In genomic region chr17:6830383-6830986, GRCh38 we compare ENCODE assay signal across 23 cellular contexts. TPM values are rescaled to one million over a fixed set of nuclear protein-coding genes. Genes with fewer than 3 reads are reported as not detected.
DNase-seq lines count a peak whose midpoint lies in the region; ATAC-seq and TF ChIP-seq lines count a peak whose summit lies in the region.
"Had no signal": no experiment of that assay in that cellular context is flagged by ENCODE, and none has a peak within 500 bp of the region (broad histone marks: within the 10 kb centered on the region; RNA-seq: fewer than 3 reads in every experiment).

No MANE protein-coding gene starts in this region.

- BruUV-seq in Caco-2 (replicated peaks; lab: Mats Ljungman, UMichigan): no TSS peak
- no TSS peak for BruUV-seq in A673 (replicated peaks; lab: Mats Ljungman, UMichigan)

- TF ChIP-seq POLR2A in body of pancreas (IDR thresholded peaks at IDR 0.05): no peak

- H3K27me3 Mint-ChIP-seq in Caco-2 (ENCODE audit: insufficient read depth, unreplicated experiment) (peaks cover 10% of the 10 kb centered on the region), glutamatergic neuron (ENCODE audit: unreplicated experiment) (peaks cover 7% of the 10 kb centered on the region)

- no peak overlapping the region for H2AFZ ChIP-seq in osteoblast (ENCODE audit: low read length)
- H2AFZ ChIP-seq in MM.1S (ENCODE audit: low read length): no peak overlapping the region
- H2AFZ ChIP-seq: GM23248 had no signal

- no peaks in the 10 kb centered on the region for H3K36me3 ChIP-seq in BLaER1 treated with 17β-estradiol and CSF1 and Interleukin-3, amounts not matched to agents 10 nM and 100 nM
- H3K36me3 ChIP-seq in Caco-2 (ENCODE audit: control insufficient read depth, insufficient read depth, low read length) (no peaks in the 10 kb centered on the region), osteoblast (ENCODE audit: insufficient read depth, low read length) (no peaks in the 10 kb centered on the region), MM.1S (replicated peaks; ENCODE audit: insufficient read depth, low read length) (no peaks in the 10 kb centered on the region), A673 (ENCODE audit: insufficient read depth, low read length, poor library complexity, severe bottlenecking) (no peaks in the 10 kb centered on the region), body of pancreas (replicated peaks in 1 of 2; ENCODE audit: insufficient read depth in 1 of 2, low read depth in 2 of 2) (no peaks in the 10 kb centered on the region)
- H3K36me3 ChIP-seq: HAP-1, MG63, SJCRH30 had no signal

- H3K9me2 ChIP-seq in MM.1S (replicated peaks; ENCODE audit: insufficient read depth, low read length): no peaks in the 10 kb centered on the region

- no peak overlapping the region; a peak in 1 of 22 replicates for H3K27ac ChIP-seq in BLaER1 treated with 17β-estradiol and CSF1 and Interleukin-3, amounts not matched to agents 10 nM and 100 nM
- H3K27ac ChIP-seq in osteoblast (ENCODE audit: low read depth, low read length) (no peak overlapping the region), MM.1S (ENCODE audit: low read length) (no peak overlapping the region), A673 (ENCODE audit: low read depth, low read length, poor library complexity, severe bottlenecking) (no peak overlapping the region), body of pancreas (no peak overlapping the region)
- H3K27ac ChIP-seq: GM23248, SJCRH30 had no signal

- no peak for ATAC-seq in body of pancreas

- H3K36me3 Mint-ChIP-seq in Caco-2 (ENCODE audit: insufficient read depth, unreplicated experiment): no peaks in the 10 kb centered on the region
- no peaks in the 10 kb centered on the region for H3K36me3 Mint-ChIP-seq in glutamatergic neuron (ENCODE audit: unreplicated experiment)

- H3K4me3 Mint-ChIP-seq in Caco-2 (ENCODE audit: unreplicated experiment) (peak overlapping the region; percentile 18), glutamatergic neuron (ENCODE audit: unreplicated experiment) (peak overlapping the region; percentile 22)

- peak overlapping the region in 10 of 11 experiments; percentile 87 to 96 (median 91); a peak in 14 of 22 replicates for H3K4me2 ChIP-seq in BLaER1 treated with 17β-estradiol and CSF1 and Interleukin-3, amounts not matched to agents 10 nM and 100 nM
- H3K4me2 ChIP-seq in osteoblast (ENCODE audit: insufficient read depth, low read length) (no peak overlapping the region), MM.1S (ENCODE audit: low read depth, low read length) (no peak overlapping the region)

- DNase-seq in Caco-2: no peak
- no peak for DNase-seq in glutamatergic neuron
- peak; percentile 29 for DNase-seq in osteoblast (ENCODE audit: insufficient read length, low spot score, missing footprints)
- DNase-seq in MM.1S: no peak
- no peak for DNase-seq in DMS53 (lab: John Stamatoyannopoulos, UW)
- no peak for DNase-seq in A673 (ENCODE audit: low spot score)
- no peak for DNase-seq in body of pancreas
- DNase-seq: COR-L47, DMS 273 treated with DMSO at 0.1 percent for 48 hours, DND-41, GM23248, MG63, NCI-H1048, NCI-H1417 treated with DMSO at 0.1 percent for 48 hours, NCI-H187, NCI-H446, NCI-H526, OCI-M1, SJCRH30 had no signal

- H3K4me1 ChIP-seq in BLaER1 treated with 17β-estradiol and CSF1 and Interleukin-3, amounts not matched to agents 10 nM and 100 nM: peaks cover 15 to 21% (median 19%) of the 10 kb centered on the region in 10 experiments
- no peaks in the 10 kb centered on the region for H3K4me1 ChIP-seq in Caco-2
- no peaks in the 10 kb centered on the region for H3K4me1 ChIP-seq in osteoblast (ENCODE audit: insufficient read depth, low read length)
- no peaks in the 10 kb centered on the region for H3K4me1 ChIP-seq in MM.1S (ENCODE audit: low read length)
- H3K4me1 ChIP-seq in A673 (ENCODE audit: insufficient read depth, low read length, poor library complexity, severe bottlenecking): no peaks in the 10 kb centered on the region
- H3K4me1 ChIP-seq in body of pancreas: peaks cover 9% of the 10 kb centered on the region
- H3K4me1 ChIP-seq: HAP-1, SJCRH30 had no signal

- H3K4me3 ChIP-seq in BLaER1 treated with 17β-estradiol and CSF1 and Interleukin-3, amounts not matched to agents 10 nM and 100 nM: no peak overlapping the region
- no peak overlapping the region for H3K4me3 ChIP-seq in Caco-2 (ENCODE audit: low read depth, low read length)
- no peak overlapping the region for H3K4me3 ChIP-seq in osteoblast (ENCODE audit: insufficient read depth, low read length)
- H3K4me3 ChIP-seq in MM.1S (ENCODE audit: low read length): no peak overlapping the region
- no peak overlapping the region for H3K4me3 ChIP-seq in A673 (ENCODE audit: low read depth, low read length, poor library complexity, severe bottlenecking)
- no peak overlapping the region for H3K4me3 ChIP-seq in body of pancreas
- H3K4me3 ChIP-seq: GM23248, HAP-1, MG63, SJCRH30 had no signal

- H3F3A ChIP-seq in MM.1S (ENCODE audit: insufficient read depth, low read length): no peaks in the 10 kb centered on the region

- CTCF ChIA-PET in Caco-2 (lab: Charles Lee): no interaction called here
- CTCF ChIA-PET in A673 (lab: Charles Lee): no interaction called here

- H3K27ac Mint-ChIP-seq in Caco-2 (ENCODE audit: unreplicated experiment) (no peak overlapping the region), glutamatergic neuron (ENCODE audit: unreplicated experiment) (peak overlapping the region; percentile 54)

- TF ChIP-seq CTCF in Caco-2 (IDR thresholded peaks at IDR 0.05; ENCODE audit: insufficient read depth in 1 of 2, low read depth in 1 of 2, low read length in 1 of 2, severe bottlenecking in 1 of 2, unreplicated experiment in 1 of 2): no peak
- no peak for TF ChIP-seq CTCF in glutamatergic neuron (IDR thresholded peaks at IDR 0.05; ENCODE audit: partially characterized antibody, unreplicated experiment)
- TF ChIP-seq CTCF in osteoblast (IDR thresholded peaks at IDR 0.05; ENCODE audit: extremely low read depth, low read depth, low read length): no peak
- no peak for TF ChIP-seq CTCF in MM.1S (IDR thresholded peaks at IDR 0.05; ENCODE audit: low read length)
- TF ChIP-seq CTCF in A673 (conservative IDR thresholded peaks at IDR 0.05; ENCODE audit: low read depth, low read length): no peak
- no peak for TF ChIP-seq CTCF in body of pancreas (IDR thresholded peaks at IDR 0.05)

- H3K9me3 Mint-ChIP-seq in Caco-2 (ENCODE audit: unreplicated experiment) (no peaks in the 10 kb centered on the region), glutamatergic neuron (ENCODE audit: unreplicated experiment) (peaks cover 2% of the 10 kb centered on the region)

- no peak overlapping the region for H3K9ac ChIP-seq in BLaER1 treated with 17β-estradiol and CSF1 and Interleukin-3, amounts not matched to agents 10 nM and 100 nM
- H3K9ac ChIP-seq in MM.1S (ENCODE audit: low read length): no peak overlapping the region
- H3K9ac ChIP-seq: GM23248 had no signal

- H3K9me3 ChIP-seq in BLaER1 treated with 17β-estradiol and CSF1 and Interleukin-3, amounts not matched to agents 10 nM and 100 nM (replicated peaks in 1 of 11): no peaks in the 10 kb centered on the region
- H3K9me3 ChIP-seq in Caco-2 (no peaks in the 10 kb centered on the region), osteoblast (ENCODE audit: low read depth, low read length) (no peaks in the 10 kb centered on the region), MM.1S (replicated peaks; ENCODE audit: insufficient read depth, low read length) (no peaks in the 10 kb centered on the region), A673 (ENCODE audit: low read depth, low read length, poor library complexity, severe bottlenecking) (no peaks in the 10 kb centered on the region), body of pancreas (no peaks in the 10 kb centered on the region)
- H3K9me3 ChIP-seq: HAP-1, MG63, SJCRH30 had no signal

- H3K79me2 ChIP-seq in osteoblast (ENCODE audit: insufficient read depth, low read length) (no peaks in the 10 kb centered on the region), MM.1S (ENCODE audit: low read length) (no peaks in the 10 kb centered on the region)

- intact Hi-C loops in Caco-2 (cut with micrococcal nuclease; ENCODE audit: unreplicated experiment): no loop called here
- intact Hi-C loops in A673 (cut with micrococcal nuclease; ENCODE audit: unreplicated experiment): loop anchor here (10.0 kb wide), 1 partner anchor 166 kb away; no protein-coding TSS in a partner anchor
- intact Hi-C loops in body of pancreas (cut with DNase I): loop anchor here (10.0 kb wide), 1 partner anchor 166 kb away; no protein-coding TSS in a partner anchor

- 52 to 58% methylated on average over 7 of the region's 7 CpGs for WGBS in body of pancreas, 2 donors

- peaks cover 6 to 15% (median 10%) of the 10 kb centered on the region in 11 experiments; a peak in 13 of 22 replicates for H3K27me3 ChIP-seq in BLaER1 treated with 17β-estradiol and CSF1 and Interleukin-3, amounts not matched to agents 10 nM and 100 nM
- no peaks in the 10 kb centered on the region for H3K27me3 ChIP-seq in Caco-2 (replicated peaks; ENCODE audit: control insufficient read depth, insufficient read depth, low read length)
- peaks cover 61% of the 10 kb centered on the region for H3K27me3 ChIP-seq in osteoblast (ENCODE audit: insufficient read depth, low read length)
- peaks cover 22% of the 10 kb centered on the region; the same call in 1 of the 2 replicates for H3K27me3 ChIP-seq in MM.1S (replicated peaks; ENCODE audit: insufficient read depth, low read length)
- peaks cover 91% of the 10 kb centered on the region for H3K27me3 ChIP-seq in A673 (replicated peaks; ENCODE audit: insufficient read depth, low read depth, low read length, poor library complexity)
- H3K27me3 ChIP-seq in body of pancreas: peaks cover 0 to 14% of the 10 kb centered on the region in 2 donors
- H3K27me3 ChIP-seq: SJCRH30 had no signal

- H3K4me1 Mint-ChIP-seq in Caco-2 (ENCODE audit: low read depth, unreplicated experiment) (peaks cover 6% of the 10 kb centered on the region), glutamatergic neuron (ENCODE audit: low read depth, unreplicated experiment) (peaks cover 1% of the 10 kb centered on the region)

- POLR2A ChIA-PET in Caco-2 (lab: Charles Lee) (interaction anchor here (0.5 kb wide), 1 partner anchor 223 kb away, joined by 3 read pairs; no protein-coding TSS in a partner anchor), A673 (lab: Charles Lee; ENCODE audit: low non-redundant PET) (no interaction called here)

- no peaks in the 10 kb centered on the region for H4K20me1 ChIP-seq in BLaER1 treated with 17β-estradiol and CSF1 and Interleukin-3, amounts not matched to agents 10 nM and 100 nM
- H4K20me1 ChIP-seq in osteoblast (ENCODE audit: insufficient read depth, low read length) (no peaks in the 10 kb centered on the region), MM.1S (ENCODE audit: insufficient read depth, low read length) (no peaks in the 10 kb centered on the region)

RNA-seq across cellular contexts. Expression of gene TEKT1, which starts 1.0 kb away (rescaled TPM):
- total RNA-seq in Caco-2 (2022) (not detected in 2 replicates), glutamatergic neuron (ENCODE audit: unreplicated experiment) (not detected), osteoblast (not detected in 2 replicates), A673 (2021) (not detected in 2 replicates), body of pancreas (not detected)
- total RNA-seq: G401, GM23248, LHCN-M2, SJCRH30 had no signal

RNA-seq across cellular contexts. Expression of gene FBXO39, which starts 54.5 kb away (rescaled TPM):
- total RNA-seq in Caco-2 (2022): not detected in 2 replicates
- total RNA-seq in glutamatergic neuron (ENCODE audit: unreplicated experiment): not detected
- 0.36 and 0.59 TPM in 2 replicates for total RNA-seq in osteoblast
- not detected in 2 replicates for total RNA-seq in A673 (2021)
- not detected for total RNA-seq in body of pancreas
- total RNA-seq: G401, LHCN-M2, SJCRH30 had no signal

Comparison
In these comparisons a context has a peak if more than half of its experiments do, and no peak if none do; other contexts are left out.
1. H3K4me2 ChIP-seq: peak in BLaER1 treated with 17β-estradiol and CSF1 and Interleukin-3, amounts not matched to agents 10 nM and 100 nM (10 of 11); none in osteoblast (single experiment) and MM.1S (single experiment).